14 cellular contexts compared by ENCODE assay signal in genomic region chr2:236768393-236769140, GRCh38.
DNase-seq lines count a peak whose midpoint lies in the region; ATAC-seq and TF ChIP-seq lines count a peak whose summit lies in the region.
"Had no signal": no experiment of that assay in that cellular context is flagged by ENCODE, and none has a peak within 500 bp of the region (broad histone marks: within the 10 kb centered on the region; RNA-seq: fewer than 3 reads in every experiment).

No MANE protein-coding gene starts in this region.

- TF ChIP-seq CTCF in astrocyte of the spinal cord (IDR thresholded peaks at IDR 0.05; ENCODE audit: low read depth, low read length) (no peak), spleen (IDR thresholded peaks at IDR 0.05 in 8 of 11, conservative IDR thresholded peaks at IDR 0.05 in 3 of 11) (no peak)

- intact Hi-C loops in spleen (cut with DNase I; ENCODE audit: low total_unique reads): no loop called here

- no peaks in the 10 kb centered on the region for H3K79me2 ChIP-seq in ACC112 (ENCODE audit: control insufficient read depth, insufficient read depth, low read length, unreplicated experiment)

- TF ChIP-seq POLR2A in spleen (IDR thresholded peaks at IDR 0.05): no peak

- peak; percentile 30 for DNase-seq in HCEC 1CT
- peak; percentile 93 for DNase-seq in astrocyte of the spinal cord (ENCODE audit: low read depth, low spot score)
- DNase-seq in kidney tubule cell (ENCODE audit: low spot score): peak; percentile 78
- no peak for DNase-seq in spleen
- no peak for DNase-seq in NCI-H2081 treated with DMSO at 0.1 percent for 48 hours (lab: John Stamatoyannopoulos, UW)
- no peak for DNase-seq in H7
- DNase-seq: DMS79, ovary, SW 1271, thyroid gland had no signal

- in situ Hi-C loops in astrocyte of the spinal cord (cut with HindIII; ENCODE audit: low sequenced_read_pairs): no loop called here

- H3K27me3 ChIP-seq in ACC112 (ENCODE audit: insufficient read depth, low read length): no peaks in the 10 kb centered on the region
- H3K27me3 ChIP-seq in spleen (replicated peaks in 1 of 7): no peaks in the 10 kb centered on the region
- no peaks in the 10 kb centered on the region for H3K27me3 ChIP-seq in H7 (ENCODE audit: control insufficient read depth, insufficient read depth, low read length)
- H3K27me3 ChIP-seq: esophagus muscularis mucosa, ovary, thyroid gland had no signal

- WGBS in spleen, 5 donors: 68 to 93% (median 85%) methylated on average over 4 of the region's 4 CpGs

- H3K27ac ChIP-seq in ACC112 (ENCODE audit: low read depth, low read length) (peak overlapping the region; percentile 88), spleen (no peak overlapping the region)
- H3K27ac ChIP-seq: coronary artery, esophagus muscularis mucosa, ovary, thyroid gland had no signal

- no peaks in the 10 kb centered on the region for H3K9me3 ChIP-seq in spleen
- H3K9me3 ChIP-seq: esophagus muscularis mucosa, ovary, thyroid gland had no signal

- peaks cover 31% of the 10 kb centered on the region for H3K4me1 ChIP-seq in ACC112 (ENCODE audit: control insufficient read depth, insufficient read depth, low read length, unreplicated experiment)
- H3K4me1 ChIP-seq in spleen: no peaks in the 10 kb centered on the region
- H3K4me1 ChIP-seq: esophagus muscularis mucosa, thyroid gland had no signal

- no peak overlapping the region for H2AFZ ChIP-seq in ACC112 (ENCODE audit: low read length, unreplicated experiment)

- ATAC-seq in GM21526 (IDR thresholded peaks at IDR 0.05; ENCODE audit: low FRiP score, unreplicated experiment): no peak

- H3K36me3 ChIP-seq in ACC112 (ENCODE audit: insufficient read depth, low read length) (no peaks in the 10 kb centered on the region), spleen (no peaks in the 10 kb centered on the region), H7 (replicated peaks; ENCODE audit: control insufficient read depth, insufficient read depth, low read length) (no peaks in the 10 kb centered on the region)
- H3K36me3 ChIP-seq: esophagus muscularis mucosa, ovary, thyroid gland had no signal

- H3K4me3 ChIP-seq in ACC112 (ENCODE audit: low read depth, low read length): no peak overlapping the region
- no peak overlapping the region for H3K4me3 ChIP-seq in astrocyte of the spinal cord (ENCODE audit: low read depth, low read length)
- no peak overlapping the region for H3K4me3 ChIP-seq in spleen
- H3K4me3 ChIP-seq in H7 (ENCODE audit: insufficient read depth, low read depth, low read length): no peak overlapping the region
- H3K4me3 ChIP-seq: coronary artery, esophagus muscularis mucosa, ovary, thyroid gland had no signal

Comparison
In these comparisons a context has a peak if more than half of its experiments do, and no peak if none do; other contexts are left out.
1. DNase-seq: peak in HCEC 1CT (single experiment), astrocyte of the spinal cord (single experiment) and kidney tubule cell (single experiment); none in spleen (single experiment), NCI-H2081 treated with DMSO at 0.1 percent for 48 hours (single experiment) and H7 (single experiment).